ENCODE assay signal across 8 cellular contexts in genomic region chr19:32691291-32691951, GRCh38. TPM values are rescaled to one million over a fixed set of nuclear protein-coding genes. Genes with fewer than 3 reads are reported as not detected.
A peak's percentile ranks its signal among the peaks of the same experiment; 100 is the strongest.
DNase-seq lines count a peak whose midpoint lies in the region; ATAC-seq and TF ChIP-seq lines count a peak whose summit lies in the region.

Gene NUDT19 (plus strand): TSS chr19:32691821. CDS start chr19:32691961, 140 bp downstream.

- peak within 1 kb of the TSS; percentile 82 for H3K14ac ChIP-seq in neuronal stem cell (ENCODE audit: low read length)

- H2BK15ac ChIP-seq in neuronal stem cell (ENCODE audit: low read length) = peak within 1 kb of the TSS; percentile 4

- H3K4me3 ChIP-seq in LNCaP clone FGC (ENCODE audit: low read depth, low read length) = peak within 1 kb of the TSS; percentile 65
- H3K4me3 ChIP-seq in neuronal stem cell (ENCODE audit: low read length in 2 of 2) = peak within 1 kb of the TSS; percentile 52 to 75
- peak within 1 kb of the TSS; percentile 80 for H3K4me3 ChIP-seq in suprapubic skin

- peak within 1 kb of the TSS; percentile 64 for H3K4me2 ChIP-seq in neuronal stem cell (ENCODE audit: insufficient read depth, low read length, poor library complexity, severe bottlenecking)

- peaks cover 4% of the 10 kb centered on the region for H3K79me1 ChIP-seq in neuronal stem cell (ENCODE audit: low read depth, low read length)

- TF ChIP-seq EP300 in suprapubic skin (IDR thresholded peaks at IDR 0.05) = no peak

- H3K27me3 ChIP-seq in foreskin keratinocyte (no peaks in the 10 kb centered on the region), neuronal stem cell (ENCODE audit: control insufficient read depth in 3 of 3, insufficient read depth in 3 of 3, low read depth in 1 of 3, low read length in 3 of 3) (peaks cover 0 to 5% (median 0%) of the 10 kb centered on the region in 3 experiments), suprapubic skin (no peaks in the 10 kb centered on the region)

- H3K27ac ChIP-seq in foreskin keratinocyte = peak within 1 kb of the TSS; percentile 52
- H3K27ac ChIP-seq in neuronal stem cell (replicated peaks; ENCODE audit: low read length) = no peak within 1 kb of the TSS
- peak within 1 kb of the TSS; percentile 93 for H3K27ac ChIP-seq in suprapubic skin

- WGBS in neuronal stem cell (ENCODE audit: extremely low coverage in 2 of 2, insufficient read length in 2 of 2, insufficient replicate concordance in 1 of 2), 2 donors = no CpG with 5 or more reads among the region's 32 CpGs
- WGBS in suprapubic skin = 18% methylated on average over 10 of the region's 32 CpGs

- H2AFZ ChIP-seq in neuronal stem cell (ENCODE audit: low read length) = peak within 1 kb of the TSS; percentile 95

- H2BK5ac ChIP-seq in neuronal stem cell (ENCODE audit: low read length) = no peak within 1 kb of the TSS

- H3K9ac ChIP-seq in ES-I3 (ENCODE audit: low read depth, low read length) (peak within 1 kb of the TSS; percentile 75), neuronal stem cell (ENCODE audit: low read depth, low read length, poor library complexity) (peak within 1 kb of the TSS; percentile 91)

- peak within 1 kb of the TSS; percentile 1 for H4K8ac ChIP-seq in neuronal stem cell (ENCODE audit: low read depth, low read length)

- peak within 1 kb of the TSS; percentile 97 for H3K18ac ChIP-seq in neuronal stem cell (ENCODE audit: low read length)

- peak within 1 kb of the TSS; percentile 95 for H3K23ac ChIP-seq in neuronal stem cell (ENCODE audit: low read depth, low read length, poor library complexity)

- peak; percentile 88 for ATAC-seq in foreskin keratinocyte

- H3K9me3 ChIP-seq in ES-I3 (ENCODE audit: control insufficient read depth, insufficient read depth, low read length) (peaks cover 5% of the 10 kb centered on the region; the same call in 1 of the 2 replicates), neuronal stem cell (replicated peaks in 1 of 2; ENCODE audit: control insufficient read depth in 2 of 2, insufficient read depth in 1 of 2, low read depth in 1 of 2, low read length in 2 of 2) (no peaks in the 10 kb centered on the region), suprapubic skin (no peaks in the 10 kb centered on the region)

- H3K36me3 ChIP-seq in ES-I3 (ENCODE audit: insufficient read depth, low read length) (no peaks in the 10 kb centered on the region), neuronal stem cell (replicated peaks in 1 of 2; ENCODE audit: control insufficient read depth in 2 of 2, insufficient read depth in 2 of 2, low read length in 2 of 2) (peaks cover 0 to 1% of the 10 kb centered on the region in 2 donors), suprapubic skin (no peaks in the 10 kb centered on the region)

- H2AK5ac ChIP-seq in neuronal stem cell (ENCODE audit: low read depth, low read length) = peak within 1 kb of the TSS; percentile 98

- TF ChIP-seq POLR2A in suprapubic skin (IDR thresholded peaks at IDR 0.05) = no peak

- H4K91ac ChIP-seq in neuronal stem cell (ENCODE audit: low read depth, low read length, poor library complexity) = peak within 1 kb of the TSS; percentile 92

- peak within 1 kb of the TSS; percentile 98 for H3K4ac ChIP-seq in neuronal stem cell (ENCODE audit: low read length)

- DNase-seq in H4 (ENCODE audit: low spot score) (peak; percentile 90), LNCaP clone FGC (ENCODE audit: low read depth) (peak; percentile 71), SHP77 (lab: John Stamatoyannopoulos, UW) (peak; percentile 92 to 96), activated gamma-delta T cell treated with Interleukin-2 at 50 U/mL for 16 hours (peak; percentile 70), foreskin keratinocyte (peak; percentile 61 to 73), neuronal stem cell (ENCODE audit: low spot score) (peak; percentile 36), suprapubic skin (ENCODE audit: low spot score in 2 of 2) (peak; percentile 89 to 91)

- H3K4me1 ChIP-seq in ES-I3 (ENCODE audit: insufficient read depth, low read length) (no peaks in the 10 kb centered on the region), foreskin keratinocyte (peaks cover 3% of the 10 kb centered on the region), neuronal stem cell (ENCODE audit: control insufficient read depth in 2 of 2, insufficient read depth in 1 of 2, low read depth in 1 of 2, low read length in 2 of 2) (peaks cover 0 to 8% of the 10 kb centered on the region in 2 donors), suprapubic skin (peaks cover 55% of the 10 kb centered on the region)

- TF ChIP-seq CTCF in LNCaP clone FGC (IDR thresholded peaks at IDR 0.05; ENCODE audit: control insufficient read depth, extremely low read depth, insufficient read depth) = no peak
- TF ChIP-seq CTCF in foreskin keratinocyte (conservative IDR thresholded peaks at IDR 0.05) = no peak
- no peak for TF ChIP-seq CTCF in suprapubic skin (IDR thresholded peaks at IDR 0.05)

- peak within 1 kb of the TSS; percentile 86 for H2BK12ac ChIP-seq in neuronal stem cell (ENCODE audit: low read length)

- peak within 1 kb of the TSS; percentile 87 for H2BK120ac ChIP-seq in neuronal stem cell (ENCODE audit: low read depth, low read length)

RNA-seq across cellular contexts. Expression of gene NUDT19, which starts in this region (rescaled TPM):
- total RNA-seq in H4 (2014; rRNA removed; shearing (Covaris generic)) = 15.9 and 19.3 TPM in 2 replicates
- total RNA-seq in foreskin keratinocyte (15.7 and 16.2 TPM in 2 replicates), suprapubic skin (10 to 100 TPM; 14.2 to 25.1 (median 18.6) TPM)
- polyA plus RNA-seq in foreskin keratinocyte = 9.6 and 11.2 TPM in 2 replicates
- 4.0 TPM for polyA plus RNA-seq in neuronal stem cell (2013, experiment 1 of 2)
- 4.2 TPM for polyA plus RNA-seq in neuronal stem cell (2013, experiment 2 of 2)

Comparison
In these comparisons a context has a peak if more than half of its experiments do, and no peak if none do; other contexts are left out.
1. DNase-seq: peak in every context shown above with its lines; median percentile 94 in SHP77; 90 in H4; 90 in suprapubic skin; 71 in LNCaP clone FGC; 70 in activated gamma-delta T cell treated with Interleukin-2 at 50 U/mL for 16 hours; 67 in foreskin keratinocyte; 36 in neuronal stem cell.